8 cellular contexts compared by ENCODE assay signal in genomic region chr5:141637266-141637692, GRCh38. TPM values are rescaled to one million over a fixed set of nuclear protein-coding genes. Genes with fewer than 3 reads are reported as not detected.
DNase-seq lines count a peak whose midpoint lies in the region; ATAC-seq and TF ChIP-seq lines count a peak whose summit lies in the region.

No MANE protein-coding gene starts in this region.

- WGBS in stomach, 5 donors = 0 to 2% (median 1%) methylated on average over 37 to 46 of the region's 46 CpGs

- H3K9me3 ChIP-seq in mononuclear cell (ENCODE audit: low read depth, low read length) (no peaks in the 10 kb centered on the region), stomach (no peaks in the 10 kb centered on the region)

- intact Hi-C loops in dorsolateral prefrontal cortex (cut with DNase I) = no loop called here
- intact Hi-C loops in stomach (cut with DNase I; ENCODE audit: low total_unique reads) = no loop called here

- H3K4me1 ChIP-seq in mononuclear cell (ENCODE audit: insufficient read depth, low read length) = peaks cover 42% of the 10 kb centered on the region
- peaks cover 19 to 54% (median 40%) of the 10 kb centered on the region in 4 donors for H3K4me1 ChIP-seq in stomach

- peaks cover 0 to 25% (median 18%) of the 10 kb centered on the region in 4 donors for H3K36me3 ChIP-seq in stomach

- POLR2A ChIA-PET in AG04449 (lab: Yijun Ruan, JAX) = interaction anchor here (0.6 to 2.0 kb wide), 10 partner anchors 11 to 332 kb away, joined by 3 to 15 read pairs (median 4); partner anchors contain the start of gene DIAPH1

- H3K4me3 ChIP-seq in AG04449 (ENCODE audit: low read depth, low read length) (peak overlapping the region; percentile 99), dorsolateral prefrontal cortex (peak overlapping the region; percentile 57 to 96 (median 88)), mononuclear cell (ENCODE audit: low read length) (peak overlapping the region; percentile 91), stomach (peak overlapping the region; percentile 74 to 90 (median 82))

- DNase-seq in AG04449 (ENCODE audit: low read depth, low spot score) (no peak), dorsolateral prefrontal cortex (peak in 3 of 10 donors; percentile 27 to 63 (median 40)), stomach (peak; percentile 37), SW480 (ENCODE audit: low spot score) (no peak)
- DNase-seq in activated CD4-positive, alpha-beta T cell treated with anti-CD3 and anti-CD28 coated beads for 4 hours = peak; percentile 42 to 55

- no peak for TF ChIP-seq EP300 in stomach (IDR thresholded peaks at IDR 0.05)

- peak overlapping the region in 48 of 59 donors; percentile 11 to 84 (median 65) for H3K27ac ChIP-seq in dorsolateral prefrontal cortex
- H3K27ac ChIP-seq in stomach = peak overlapping the region; percentile 42 to 87 (median 86)

- TF ChIP-seq POLR2A in stomach (IDR thresholded peaks at IDR 0.05) = no peak

- ATAC-seq in GM19351 (IDR thresholded peaks at IDR 0.05; ENCODE audit: unreplicated experiment) = peak; percentile 21
- peak; percentile 3 for ATAC-seq in HG03520 (IDR thresholded peaks at IDR 0.05; ENCODE audit: unreplicated experiment)

- H3K27me3 ChIP-seq in dorsolateral prefrontal cortex (no peaks in the 10 kb centered on the region), mononuclear cell (ENCODE audit: insufficient read depth, low read length) (no peaks in the 10 kb centered on the region), stomach (peaks cover 0 to 10% (median 0%) of the 10 kb centered on the region in 3 donors)

- CTCF ChIA-PET in AG04449 (lab: Yijun Ruan, JAX) = interaction anchor here (0.6 to 11.9 kb wide), 8 partner anchors 10 to 1490 kb away, joined by 3 to 314 read pairs (median 14); partner anchors contain the start of genes DIAPH1 and FCHSD1

- TF ChIP-seq CTCF in AG04449 (IDR thresholded peaks at IDR 0.05; ENCODE audit: insufficient read depth, low read length, missing control alignments) (no peak), dorsolateral prefrontal cortex (IDR thresholded peaks at IDR 0.05 in 54 of 56, conservative IDR thresholded peaks at IDR 0.05 in 2 of 56; ENCODE audit: low read depth in 1 of 56, partially characterized antibody in 56 of 56) (no peak), stomach (IDR thresholded peaks at IDR 0.05) (no peak)

RNA-seq across cellular contexts. Expression of gene RELL2, which starts 0.5 kb away (rescaled TPM):
- 10 to 100 TPM; 12.9 to 64.8 (median 38.0) TPM for total RNA-seq in dorsolateral prefrontal cortex
- total RNA-seq in mononuclear cell = 6.6 TPM
- total RNA-seq in stomach = 1 to 10 TPM in 3 of 5 donors, under 1 TPM in 1, not detected in 1; 0.45 to 2.2 (median 1.1) TPM
- 1 to 10 TPM in 2 of 3 donors, under 1 TPM in 1; 0.61 to 4.9 (median 1.8) TPM for polyA plus RNA-seq in stomach

RNA-seq across cellular contexts. Expression of gene HDAC3, which starts 0.6 kb away (rescaled TPM):
- total RNA-seq in dorsolateral prefrontal cortex (10 to 100 TPM; 44.4 to 98.2 (median 64.1) TPM), mononuclear cell (30.5 TPM), stomach (10 to 100 TPM; 37.1 to 64.3 (median 48.4) TPM)
- polyA plus RNA-seq in stomach = 10 to 100 TPM; 34.7 to 51.8 (median 36.2) TPM

RNA-seq across cellular contexts. Expression of gene FCHSD1, which starts 13.9 kb away (rescaled TPM):
- 10 to 100 TPM in 110 of 120 experiments, 1 to 10 TPM in 10; 7.1 to 36.8 (median 16.9) TPM for total RNA-seq in dorsolateral prefrontal cortex
- total RNA-seq in mononuclear cell = 41.1 TPM
- total RNA-seq in stomach = 10 to 100 TPM; 12.3 to 66.5 (median 28.0) TPM
- polyA plus RNA-seq in stomach = 1 to 10 TPM; 5.0 to 9.9 (median 9.0) TPM

RNA-seq across cellular contexts. Expression of gene DIAPH1, which starts 18.5 kb away (rescaled TPM):
- total RNA-seq in dorsolateral prefrontal cortex = 10 to 100 TPM; 19.5 to 72.5 (median 48.1) TPM
- 81.9 TPM for total RNA-seq in mononuclear cell
- 100 to 1,000 TPM in 1 of 5 donors, 10 to 100 TPM in 4; 18.0 to 181 (median 77.0) TPM for total RNA-seq in stomach
- 10 to 100 TPM; 41.4 to 98.1 (median 76.1) TPM for polyA plus RNA-seq in stomach

RNA-seq across cellular contexts. Expression of gene ARAP3, which starts 44.8 kb away (rescaled TPM):
- 10 to 100 TPM in 66 of 120 experiments, 1 to 10 TPM in 54; 3.8 to 24.9 (median 10.5) TPM for total RNA-seq in dorsolateral prefrontal cortex
- 1.4 TPM for total RNA-seq in mononuclear cell
- total RNA-seq in stomach = 10 to 100 TPM in 1 of 5 donors, 1 to 10 TPM in 4; 2.3 to 11.9 (median 6.2) TPM
- polyA plus RNA-seq in stomach = 1 to 10 TPM; 4.3 to 6.3 (median 5.0) TPM

Comparison
In these comparisons a context has a peak if more than half of its experiments do, and no peak if none do; other contexts are left out.
1. DNase-seq: peak in activated CD4-positive, alpha-beta T cell treated with anti-CD3 and anti-CD28 coated beads for 4 hours (2 of 2) and stomach (single experiment); none in AG04449 (single experiment) and SW480 (single experiment).
2. Peak in every context shown above with its lines, with median percentiles within 50 percentile points of each other: H3K4me3 ChIP-seq.